In genomic region chr6:142871910-142872331, GRCh38 we compare ENCODE assay signal across 1 cellular context.
TF ChIP-seq lines count a peak whose summit lies in the region.

No MANE protein-coding gene starts in this region.

TF ChIP-seq in GM12878, 131 proteins besides CTCF, POLR2A, EP300 and RAD21 (continued from another document and continues in another):
- peak; percentile 64; the same call in 1 of the 2 replicates for TF ChIP-seq ZNF687 (IDR thresholded peaks at IDR 0.05)
- TF ChIP-seq SUZ12 (IDR thresholded peaks at IDR 0.05; ENCODE audit: unreplicated experiment), result no peak
- TF ChIP-seq, protein P1, sequence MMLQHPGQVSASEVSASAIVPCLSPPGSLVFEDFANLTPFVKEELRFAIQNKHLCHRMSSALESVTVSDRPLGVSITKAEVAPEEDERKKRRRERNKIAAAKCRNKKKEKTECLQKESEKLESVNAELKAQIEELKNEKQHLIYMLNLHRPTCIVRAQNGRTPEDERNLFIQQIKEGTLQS (IDR thresholded peaks at IDR 0.05; ENCODE audit: borderline replicate concordance, extremely low read depth, low read depth, low read length), result no peak
- TF ChIP-seq BCL3 (IDR thresholded peaks at IDR 0.05; ENCODE audit: borderline replicate concordance, insufficient read depth, low read depth, low read length, poor library complexity, severe bottlenecking), result no peak
- TF ChIP-seq GATAD2B (conservative IDR thresholded peaks at IDR 0.05; ENCODE audit: low read depth), result 0 out of 2 replicates have a peak, but pooled peaks have one; percentile 55
- no peak for TF ChIP-seq ELK1 (IDR thresholded peaks at IDR 0.05; ENCODE audit: low read depth, low read length)
- TF ChIP-seq, protein P2, sequence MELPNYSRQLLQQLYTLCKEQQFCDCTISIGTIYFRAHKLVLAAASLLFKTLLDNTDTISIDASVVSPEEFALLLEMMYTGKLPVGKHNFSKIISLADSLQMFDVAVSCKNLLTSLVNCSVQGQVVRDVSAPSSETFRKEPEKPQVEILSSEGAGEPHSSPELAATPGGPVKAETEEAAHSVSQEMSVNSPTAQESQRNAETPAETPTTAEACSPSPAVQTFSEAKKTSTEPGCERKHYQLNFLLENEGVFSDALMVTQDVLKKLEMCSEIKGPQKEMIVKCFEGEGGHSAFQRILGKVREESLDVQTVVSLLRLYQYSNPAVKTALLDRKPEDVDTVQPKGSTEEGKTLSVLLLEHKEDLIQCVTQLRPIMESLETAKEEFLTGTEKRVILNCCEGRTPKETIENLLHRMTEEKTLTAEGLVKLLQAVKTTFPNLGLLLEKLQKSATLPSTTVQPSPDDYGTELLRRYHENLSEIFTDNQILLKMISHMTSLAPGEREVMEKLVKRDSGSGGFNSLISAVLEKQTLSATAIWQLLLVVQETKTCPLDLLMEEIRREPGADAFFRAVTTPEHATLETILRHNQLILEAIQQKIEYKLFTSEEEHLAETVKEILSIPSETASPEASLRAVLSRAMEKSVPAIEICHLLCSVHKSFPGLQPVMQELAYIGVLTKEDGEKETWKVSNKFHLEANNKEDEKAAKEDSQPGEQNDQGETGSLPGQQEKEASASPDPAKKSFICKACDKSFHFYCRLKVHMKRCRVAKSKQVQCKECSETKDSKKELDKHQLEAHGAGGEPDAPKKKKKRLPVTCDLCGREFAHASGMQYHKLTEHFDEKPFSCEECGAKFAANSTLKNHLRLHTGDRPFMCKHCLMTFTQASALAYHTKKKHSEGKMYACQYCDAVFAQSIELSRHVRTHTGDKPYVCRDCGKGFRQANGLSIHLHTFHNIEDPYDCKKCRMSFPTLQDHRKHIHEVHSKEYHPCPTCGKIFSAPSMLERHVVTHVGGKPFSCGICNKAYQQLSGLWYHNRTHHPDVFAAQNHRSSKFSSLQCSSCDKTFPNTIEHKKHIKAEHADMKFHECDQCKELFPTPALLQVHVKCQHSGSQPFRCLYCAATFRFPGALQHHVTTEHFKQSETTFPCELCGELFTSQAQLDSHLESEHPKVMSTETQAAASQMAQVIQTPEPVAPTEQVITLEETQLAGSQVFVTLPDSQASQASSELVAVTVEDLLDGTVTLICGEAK (IDR thresholded peaks at IDR 0.05; ENCODE audit: borderline replicate concordance), result 0 out of 2 replicates have a peak, but pooled peaks have one; percentile 13
- 0 out of 2 replicates have a peak, but pooled peaks have one; percentile 22 for TF ChIP-seq MEF2A (IDR thresholded peaks at IDR 0.05; ENCODE audit: insufficient read depth, low read depth, low read length)
- no peak for TF ChIP-seq CHD4 (IDR thresholded peaks at IDR 0.05)
- TF ChIP-seq HDGF (IDR thresholded peaks at IDR 0.05), result no peak
- no peak for TF ChIP-seq TCF3 (IDR thresholded peaks at IDR 0.05; ENCODE audit: borderline replicate concordance, insufficient read depth, low read depth, low read length)
- no peak for TF ChIP-seq PML (IDR thresholded peaks at IDR 0.05; ENCODE audit: low read length)
- no peak for TF ChIP-seq E2F4 (IDR thresholded peaks at IDR 0.05; ENCODE audit: low read depth, low read length)
- no peak for TF ChIP-seq POLR2AphosphoS5 (IDR thresholded peaks at IDR 0.05; ENCODE audit: low read length)
- peak; percentile 96 for TF ChIP-seq RELB (IDR thresholded peaks at IDR 0.05; ENCODE audit: low read depth)
- TF ChIP-seq NR2C1 (IDR thresholded peaks at IDR 0.05), result no peak
- TF ChIP-seq, protein P3, sequence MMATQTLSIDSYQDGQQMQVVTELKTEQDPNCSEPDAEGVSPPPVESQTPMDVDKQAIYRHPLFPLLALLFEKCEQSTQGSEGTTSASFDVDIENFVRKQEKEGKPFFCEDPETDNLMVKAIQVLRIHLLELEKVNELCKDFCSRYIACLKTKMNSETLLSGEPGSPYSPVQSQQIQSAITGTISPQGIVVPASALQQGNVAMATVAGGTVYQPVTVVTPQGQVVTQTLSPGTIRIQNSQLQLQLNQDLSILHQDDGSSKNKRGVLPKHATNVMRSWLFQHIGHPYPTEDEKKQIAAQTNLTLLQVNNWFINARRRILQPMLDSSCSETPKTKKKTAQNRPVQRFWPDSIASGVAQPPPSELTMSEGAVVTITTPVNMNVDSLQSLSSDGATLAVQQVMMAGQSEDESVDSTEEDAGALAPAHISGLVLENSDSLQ (IDR thresholded peaks at IDR 0.05), result no peak; the same call in 1 of the 2 replicates
- TF ChIP-seq SMAD5 (IDR thresholded peaks at IDR 0.05; ENCODE audit: low read depth), result no peak
- TF ChIP-seq ZZZ3 (IDR thresholded peaks at IDR 0.05; ENCODE audit: control insufficient read depth, insufficient read length, low read depth), result no peak
- TF ChIP-seq MEF2B (IDR thresholded peaks at IDR 0.05; ENCODE audit: partially characterized antibody, poor library complexity, severe bottlenecking), result peak; percentile 31
- TF ChIP-seq, protein P4, sequence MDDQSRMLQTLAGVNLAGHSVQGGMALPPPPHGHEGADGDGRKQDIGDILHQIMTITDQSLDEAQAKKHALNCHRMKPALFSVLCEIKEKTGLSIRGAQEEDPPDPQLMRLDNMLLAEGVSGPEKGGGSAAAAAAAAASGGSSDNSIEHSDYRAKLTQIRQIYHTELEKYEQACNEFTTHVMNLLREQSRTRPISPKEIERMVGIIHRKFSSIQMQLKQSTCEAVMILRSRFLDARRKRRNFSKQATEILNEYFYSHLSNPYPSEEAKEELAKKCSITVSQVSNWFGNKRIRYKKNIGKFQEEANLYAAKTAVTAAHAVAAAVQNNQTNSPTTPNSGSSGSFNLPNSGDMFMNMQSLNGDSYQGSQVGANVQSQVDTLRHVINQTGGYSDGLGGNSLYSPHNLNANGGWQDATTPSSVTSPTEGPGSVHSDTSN (IDR thresholded peaks at IDR 0.05; ENCODE audit: insufficient replicate concordance, low read depth, low read length), result peak; percentile 30
- TF ChIP-seq DPF2 (IDR thresholded peaks at IDR 0.05), result peak; percentile 78
- peak; percentile 37 to 56; a peak in 2 of 4 replicates for TF ChIP-seq BHLHE40 (IDR thresholded peaks at IDR 0.05; ENCODE audit: borderline replicate concordance in 1 of 2, low read depth in 2 of 2, low read length in 1 of 2)
- no peak for TF ChIP-seq SIN3A (IDR thresholded peaks at IDR 0.05; ENCODE audit: low read depth, low read length)
- no peak for TF ChIP-seq EZH2 (IDR thresholded peaks at IDR 0.05; ENCODE audit: borderline replicate concordance, control insufficient read depth, low read depth, low read length)
- peak; percentile 38 for TF ChIP-seq SMAD1 (IDR thresholded peaks at IDR 0.05; ENCODE audit: low read depth, partially characterized antibody)
- TF ChIP-seq SREBF1 (IDR thresholded peaks at IDR 0.05; ENCODE audit: low read length), result no peak
- TF ChIP-seq SIX5 (IDR thresholded peaks at IDR 0.05; ENCODE audit: low read depth, low read length, severe bottlenecking), result no peak
- TF ChIP-seq YY1 (IDR thresholded peaks at IDR 0.05; ENCODE audit: low read depth, low read length), result peak; percentile 70; the same call in 1 of the 2 replicates
- no peak for TF ChIP-seq PRDM15 (CRISPR knock-in tag; IDR thresholded peaks at IDR 0.05)
- no peak for TF ChIP-seq ZNF274 (IDR thresholded peaks at IDR 0.05; ENCODE audit: insufficient read depth, insufficient read length)
- TF ChIP-seq, protein P5, sequence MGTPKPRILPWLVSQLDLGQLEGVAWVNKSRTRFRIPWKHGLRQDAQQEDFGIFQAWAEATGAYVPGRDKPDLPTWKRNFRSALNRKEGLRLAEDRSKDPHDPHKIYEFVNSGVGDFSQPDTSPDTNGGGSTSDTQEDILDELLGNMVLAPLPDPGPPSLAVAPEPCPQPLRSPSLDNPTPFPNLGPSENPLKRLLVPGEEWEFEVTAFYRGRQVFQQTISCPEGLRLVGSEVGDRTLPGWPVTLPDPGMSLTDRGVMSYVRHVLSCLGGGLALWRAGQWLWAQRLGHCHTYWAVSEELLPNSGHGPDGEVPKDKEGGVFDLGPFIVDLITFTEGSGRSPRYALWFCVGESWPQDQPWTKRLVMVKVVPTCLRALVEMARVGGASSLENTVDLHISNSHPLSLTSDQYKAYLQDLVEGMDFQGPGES (IDR thresholded peaks at IDR 0.05), result no peak
- TF ChIP-seq SMARCA5 (IDR thresholded peaks at IDR 0.05), result no peak
- TF ChIP-seq RELA (IDR thresholded peaks at IDR 0.05; ENCODE audit: borderline replicate concordance, partially characterized antibody), result peak; percentile 55
- no peak for TF ChIP-seq CBX3 (IDR thresholded peaks at IDR 0.05; ENCODE audit: borderline replicate concordance, low read depth)
- TF ChIP-seq PAX5 (IDR thresholded peaks at IDR 0.05; ENCODE audit: borderline replicate concordance, low read depth, low read length), result peak; percentile 62; the same call in 1 of the 2 replicates
